ENCODE assay signal across 14 cellular contexts in genomic region chr3:41304603-41305002, GRCh38.
A peak's percentile ranks its signal among the peaks of the same experiment; 100 is the strongest.
DNase-seq lines count a peak whose midpoint lies in the region; ATAC-seq, FAIRE-seq and TF ChIP-seq lines count a peak whose summit lies in the region.
"Had no signal": no experiment of that assay in that cellular context is flagged by ENCODE, and none has a peak within 500 bp of the region (broad histone marks: within the 10 kb centered on the region; RNA-seq: fewer than 3 reads in every experiment).

No MANE protein-coding gene starts in this region.

- no peak overlapping the region for H3K4me2 ChIP-seq in K562 (ENCODE audit: insufficient read depth, low read length)

- intact Hi-C loops in Right ventricle myocardium inferior (cut with DNase I) (no loop called here), cardiac septum (cut with DNase I) (no loop called here), K562 (cut with micrococcal nuclease) (no loop called here), heart left ventricle (cut with DNase I) (no loop called here), testis (cut with DNase I; ENCODE audit: low total_unique reads) (no loop called here)

- CTCF ChIA-PET in K562 (lab: Yijun Ruan, JAX; ENCODE audit: low intra/inter-chr PET ratio): no interaction called here

- no peaks in the 10 kb centered on the region for H3K9me3 ChIP-seq in K562 (replicated peaks; ENCODE audit: control insufficient read depth, insufficient read depth, low read depth, low read length)
- no peaks in the 10 kb centered on the region for H3K9me3 ChIP-seq in heart left ventricle
- no peaks in the 10 kb centered on the region for H3K9me3 ChIP-seq in testis
- H3K9me3 ChIP-seq: esophagus muscularis mucosa had no signal

- no TSS peak for BruUV-seq in K562 (replicated peaks; lab: Mats Ljungman, UMichigan)

- no peak for DNase-seq in Right ventricle myocardium inferior (ENCODE audit: missing footprints)
- DNase-seq in cardiac septum (ENCODE audit: low spot score): no peak
- DNase-seq in K562 (ENCODE audit: extremely low read depth in 1 of 4, low spot score in 3 of 4): no peak
- DNase-seq in heart left ventricle: peak in 4 of 5 donors; percentile 29 to 45 (median 37)
- peak; percentile 53 for DNase-seq in testis
- DNase-seq in GM19239 (ENCODE audit: insufficient read length, low spot score): no peak
- DNase-seq: activated CD4-positive, alpha-beta T cell treated with anti-CD3 and anti-CD28 coated beads for 36 hours; kidney glomerular epithelial cell; MV-4-11; SW 1271 had no signal

- ATAC-seq in Right ventricle myocardium inferior (peak; percentile 75), K562 (no peak; the same call in 2 of the 3 replicates), heart left ventricle (peak; percentile 56 to 82 (median 68)), GM21529 (IDR thresholded peaks at IDR 0.05; ENCODE audit: unreplicated experiment) (no peak), HG03196 (IDR thresholded peaks at IDR 0.05; ENCODE audit: unreplicated experiment) (no peak)
- ATAC-seq: activated CD4-positive, alpha-beta T cell treated with anti-CD3 and anti-CD28 coated beads for 36 hours had no signal

- H3K36me3 ChIP-seq in K562 (ENCODE audit: control insufficient read depth, insufficient read depth, low read length) (no peaks in the 10 kb centered on the region), heart left ventricle (no peaks in the 10 kb centered on the region), testis (ENCODE audit: low read depth, missing control alignments) (no peaks in the 10 kb centered on the region)
- H3K36me3 ChIP-seq: cardiac muscle cell, esophagus muscularis mucosa had no signal

- H3K9ac ChIP-seq in K562 (ENCODE audit: insufficient read depth in 1 of 2, low read depth in 2 of 2, low read length in 2 of 2): no peak overlapping the region

- TF ChIP-seq EP300 in K562 (IDR thresholded peaks at IDR 0.05; ENCODE audit: low read length): no peak

- TF ChIP-seq POLR2A in K562 (conservative IDR thresholded peaks at IDR 0.05): no peak
- no peak for TF ChIP-seq POLR2A in heart left ventricle (IDR thresholded peaks at IDR 0.05)
- no peak for TF ChIP-seq POLR2A in testis (IDR thresholded peaks at IDR 0.05)

- H3K9me1 ChIP-seq in K562 (ENCODE audit: control insufficient read depth, insufficient read depth, low read length): no peaks in the 10 kb centered on the region

- TF ChIP-seq RAD21 in K562 (CRISPR knock-in tag; conservative IDR thresholded peaks at IDR 0.05 in 1 of 2, IDR thresholded peaks at IDR 0.05 in 1 of 2): no peak

- no peaks in the 10 kb centered on the region for H3K4me1 ChIP-seq in K562 (replicated peaks in 1 of 2; ENCODE audit: control insufficient read depth in 2 of 2, insufficient read depth in 2 of 2, low read length in 2 of 2)
- H3K4me1 ChIP-seq in heart left ventricle: peaks cover 0 to 13% (median 6%) of the 10 kb centered on the region in 12 donors
- H3K4me1 ChIP-seq in testis: no peaks in the 10 kb centered on the region

- TF ChIP-seq CTCF in K562 (IDR thresholded peaks at IDR 0.05 in 2 of 3, conservative IDR thresholded peaks at IDR 0.05 in 1 of 3; ENCODE audit: insufficient read depth in 2 of 3, low read depth in 1 of 3, low read length in 3 of 3) (no peak), heart left ventricle (IDR thresholded peaks at IDR 0.05) (no peak), testis (IDR thresholded peaks at IDR 0.05) (no peak)

- in situ Hi-C loops in K562 (cut with MboI): no loop called here

- POLR2A ChIA-PET in K562 (lab: Yijun Ruan, JAX): interaction anchor here (0.6 kb wide), 1 partner anchor 37 kb away, joined by 4 read pairs; no protein-coding TSS in a partner anchor

- H4K20me1 ChIP-seq in K562 (replicated peaks; ENCODE audit: control insufficient read depth, insufficient read depth, low read length): no peaks in the 10 kb centered on the region; the same call in 1 of the 2 replicates

- H3K4me3 ChIP-seq in K562: no peak overlapping the region
- H3K4me3 ChIP-seq in heart left ventricle: no peak overlapping the region
- H3K4me3 ChIP-seq in testis: no peak overlapping the region
- H3K4me3 ChIP-seq: cardiac muscle cell, esophagus muscularis mucosa had no signal

- no peak overlapping the region for H3K27ac ChIP-seq in K562 (ENCODE audit: extremely low read depth, low read depth, low read length)
- peak overlapping the region in 1 of 12 donors; percentile 10 for H3K27ac ChIP-seq in heart left ventricle
- H3K27ac ChIP-seq in testis: no peak overlapping the region
- H3K27ac ChIP-seq: cardiac muscle cell, esophagus muscularis mucosa had no signal

- H3K79me2 ChIP-seq in K562 (ENCODE audit: control insufficient read depth, insufficient read depth, low read length): no peaks in the 10 kb centered on the region

- FAIRE-seq in K562 (lab: Jason Lieb, UNC) (no peak), GM19239 (lab: Jason Lieb, UNC) (no peak)

- 6% methylated on average over 2 of the region's 2 CpGs for WGBS in K562 (ENCODE audit: insufficient coverage, low coverage, missing lambda C conversion rate)
- 7 to 13% (median 12%) methylated on average over 2 of the region's 2 CpGs for WGBS in heart left ventricle, 4 donors
- 18 to 34% methylated on average over 2 of the region's 2 CpGs for WGBS in testis, 2 donors

- no peak overlapping the region for H2AFZ ChIP-seq in K562 (ENCODE audit: low read depth, low read length)

- H3K27me3 ChIP-seq in K562 (ENCODE audit: control insufficient read depth in 2 of 2, insufficient read depth in 2 of 2, low read length in 2 of 2) (peaks cover 8 to 16% of the 10 kb centered on the region in 2 experiments; a peak in 4 of 5 replicates), heart left ventricle (no peaks in the 10 kb centered on the region), testis (no peaks in the 10 kb centered on the region)
- H3K27me3 ChIP-seq: cardiac muscle cell, esophagus muscularis mucosa had no signal

TF ChIP-seq in K562, 482 proteins besides CTCF, POLR2A, EP300 and RAD21:
- TF ChIP-seq SAFB (IDR thresholded peaks at IDR 0.05; ENCODE audit: borderline replicate concordance, low read depth, low read length): no peak
- TF ChIP-seq NFIC (IDR thresholded peaks at IDR 0.05): 0 out of 2 replicates have a peak, but pooled peaks have one; percentile 25

Comparison
In these comparisons a context has a peak if more than half of its experiments do, and no peak if none do; other contexts are left out.
1. DNase-seq: peak in heart left ventricle (4 of 5) and testis (single experiment); none in Right ventricle myocardium inferior (single experiment), cardiac septum (single experiment), K562 (0 of 4) and GM19239 (single experiment).
2. ATAC-seq: peak in Right ventricle myocardium inferior (single experiment) and heart left ventricle (4 of 4); none in K562 (single experiment), GM21529 (single experiment) and HG03196 (single experiment).